ENCODE assay signal across 21 cellular contexts in genomic region chr15:96582473-96582872, GRCh38.
"Had no signal": no experiment of that assay in that cellular context is flagged by ENCODE, and none has a peak within 500 bp of the region (broad histone marks: within the 10 kb centered on the region; RNA-seq: fewer than 3 reads in every experiment).

No MANE protein-coding gene starts in this region.

- H3K4me1 ChIP-seq: esophagus squamous epithelium, gastroesophageal sphincter, right atrium auricular region, testis, transverse colon had no signal

- H3K4me3 Mint-ChIP-seq: naive thymus-derived CD4-positive, alpha-beta T cell; nephron progenitor cell; stimulated activated naive B cell treated with anti-CD40 and anti-IgM and Interleukin-4, amounts not matched to agents 10 μg/mL and 1 μg/mL and 100 μg/mL, for 72 hours; stimulated activated naive CD8-positive, alpha-beta T cell treated with anti-CD3 and anti-CD28 coated beads, Interleukin-15, amount 100 ng/mL, for 72 hours had no signal

- H3K36me3 Mint-ChIP-seq: naive thymus-derived CD4-positive, alpha-beta T cell; stimulated activated naive B cell treated with anti-CD40 and anti-IgM and Interleukin-4, amounts not matched to agents 10 μg/mL and 1 μg/mL and 100 μg/mL, for 72 hours had no signal

- H3K27ac ChIP-seq: esophagus squamous epithelium, gastroesophageal sphincter, ovary, right atrium auricular region, sigmoid colon, skin epidermis, testis, transverse colon had no signal

- H3K4me1 Mint-ChIP-seq: naive thymus-derived CD4-positive, alpha-beta T cell; stimulated activated naive B cell treated with anti-CD40 and anti-IgM and Interleukin-4, amounts not matched to agents 10 μg/mL and 1 μg/mL and 100 μg/mL, for 72 hours; stimulated activated naive CD8-positive, alpha-beta T cell treated with anti-CD3 and anti-CD28 coated beads, Interleukin-15, amount 100 ng/mL, for 72 hours had no signal

- H3K9me3 Mint-ChIP-seq: nephron progenitor cell; stimulated activated naive B cell treated with anti-CD40 and anti-IgM and Interleukin-4, amounts not matched to agents 10 μg/mL and 1 μg/mL and 100 μg/mL, for 72 hours; stimulated activated naive CD8-positive, alpha-beta T cell treated with anti-CD3 and anti-CD28 coated beads, Interleukin-15, amount 100 ng/mL, for 72 hours had no signal

- ATAC-seq: gastroesophageal sphincter; left lobe of liver; naive thymus-derived CD4-positive, alpha-beta T cell; stimulated activated naive B cell treated with anti-CD40 and anti-IgM and Interleukin-4, amounts not matched to agents 10 μg/mL and 1 μg/mL and 100 μg/mL, for 72 hours; stimulated activated naive CD8-positive, alpha-beta T cell treated with anti-CD3 and anti-CD28 coated beads, Interleukin-15, amount 100 ng/mL, for 72 hours had no signal

- H3K4me3 ChIP-seq: esophagus squamous epithelium, gastroesophageal sphincter, ovary, right atrium auricular region, sigmoid colon, skin epidermis, testis, transverse colon had no signal

- H3K9me3 ChIP-seq: esophagus squamous epithelium, gastroesophageal sphincter, ovary, right atrium auricular region, sigmoid colon, testis, transverse colon had no signal

- H3K27me3 ChIP-seq: esophagus squamous epithelium, gastroesophageal sphincter, ovary, right atrium auricular region, sigmoid colon, testis, transverse colon had no signal

- H3K36me3 ChIP-seq: esophagus squamous epithelium, gastroesophageal sphincter, ovary, right atrium auricular region, sigmoid colon, transverse colon had no signal

- H3K27me3 Mint-ChIP-seq: stimulated activated naive B cell treated with anti-CD40 and anti-IgM and Interleukin-4, amounts not matched to agents 10 μg/mL and 1 μg/mL and 100 μg/mL, for 72 hours had no signal

- DNase-seq: dermis blood vessel endothelial cell; esophagus squamous epithelium; foreskin fibroblast; glutamatergic neuron; islet precursor cell; mammary epithelial cell; naive thymus-derived CD4-positive, alpha-beta T cell; nephron progenitor cell; nucleus accumbens; ovary; sigmoid colon; stimulated activated CD4-positive, alpha-beta T cell treated with anti-CD3 and anti-CD28 coated beads, Interleukin-2, amount 100 ng/mL, for 24 hours; stimulated activated CD4-positive, alpha-beta T cell treated with anti-CD3 and anti-CD28 coated beads, Interleukin-4, amount 100 ng/mL, for 4 hours; stimulated activated naive B cell treated with anti-CD40 and anti-IgM and Interleukin-4, amounts not matched to agents 10 μg/mL and 1 μg/mL and 100 μg/mL, for 72 hours; stimulated activated naive CD8-positive, alpha-beta T cell treated with anti-CD3 and anti-CD28 coated beads, Interleukin-15, amount 100 ng/mL, for 72 hours; testis; transverse colon had no signal

- H3K27ac Mint-ChIP-seq: naive thymus-derived CD4-positive, alpha-beta T cell; nephron progenitor cell; stimulated activated naive B cell treated with anti-CD40 and anti-IgM and Interleukin-4, amounts not matched to agents 10 μg/mL and 1 μg/mL and 100 μg/mL, for 72 hours; stimulated activated naive CD8-positive, alpha-beta T cell treated with anti-CD3 and anti-CD28 coated beads, Interleukin-15, amount 100 ng/mL, for 72 hours had no signal
